ENCODE assay signal across 1 cellular context in genomic region chr14:91417983-91418386, GRCh38.
TF ChIP-seq lines count a peak whose summit lies in the region.

No MANE protein-coding gene starts in this region.

TF ChIP-seq in K562, 482 proteins besides CTCF, POLR2A, EP300 and RAD21 (continued from another document and continues in another):
- TF ChIP-seq, protein P1, sequence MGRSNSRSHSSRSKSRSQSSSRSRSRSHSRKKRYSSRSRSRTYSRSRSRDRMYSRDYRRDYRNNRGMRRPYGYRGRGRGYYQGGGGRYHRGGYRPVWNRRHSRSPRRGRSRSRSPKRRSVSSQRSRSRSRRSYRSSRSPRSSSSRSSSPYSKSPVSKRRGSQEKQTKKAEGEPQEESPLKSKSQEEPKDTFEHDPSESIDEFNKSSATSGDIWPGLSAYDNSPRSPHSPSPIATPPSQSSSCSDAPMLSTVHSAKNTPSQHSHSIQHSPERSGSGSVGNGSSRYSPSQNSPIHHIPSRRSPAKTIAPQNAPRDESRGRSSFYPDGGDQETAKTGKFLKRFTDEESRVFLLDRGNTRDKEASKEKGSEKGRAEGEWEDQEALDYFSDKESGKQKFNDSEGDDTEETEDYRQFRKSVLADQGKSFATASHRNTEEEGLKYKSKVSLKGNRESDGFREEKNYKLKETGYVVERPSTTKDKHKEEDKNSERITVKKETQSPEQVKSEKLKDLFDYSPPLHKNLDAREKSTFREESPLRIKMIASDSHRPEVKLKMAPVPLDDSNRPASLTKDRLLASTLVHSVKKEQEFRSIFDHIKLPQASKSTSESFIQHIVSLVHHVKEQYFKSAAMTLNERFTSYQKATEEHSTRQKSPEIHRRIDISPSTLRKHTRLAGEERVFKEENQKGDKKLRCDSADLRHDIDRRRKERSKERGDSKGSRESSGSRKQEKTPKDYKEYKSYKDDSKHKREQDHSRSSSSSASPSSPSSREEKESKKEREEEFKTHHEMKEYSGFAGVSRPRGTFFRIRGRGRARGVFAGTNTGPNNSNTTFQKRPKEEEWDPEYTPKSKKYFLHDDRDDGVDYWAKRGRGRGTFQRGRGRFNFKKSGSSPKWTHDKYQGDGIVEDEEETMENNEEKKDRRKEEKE (IDR thresholded peaks at IDR 0.05; ENCODE audit: borderline replicate concordance in 1 of 2, control insufficient read depth in 1 of 2, low read depth in 2 of 2, low read length in 1 of 2): no peak
- TF ChIP-seq POLR2AphosphoS2 (IDR thresholded peaks at IDR 0.05; ENCODE audit: low read length) (no peak), ZBTB40 (IDR thresholded peaks at IDR 0.05) (no peak), ZBTB40 (CRISPR knock-in tag; IDR thresholded peaks at IDR 0.05) (peak; percentile 69), ATF6 (CRISPR knock-in tag; IDR thresholded peaks at IDR 0.05) (peak; percentile 69; the same call in 1 of the 2 replicates), CHD2 (IDR thresholded peaks at IDR 0.05; ENCODE audit: low read depth, low read length) (no peak), ZBED1 (IDR thresholded peaks at IDR 0.05) (no peak), ZNF511 (CRISPR knock-in tag; IDR thresholded peaks at IDR 0.05) (peak; percentile 99), ZBTB26 (CRISPR knock-in tag; IDR thresholded peaks at IDR 0.05) (no peak), RBM14 (IDR thresholded peaks at IDR 0.05; ENCODE audit: borderline replicate concordance, insufficient read depth, low read depth, low read length) (no peak), MTF1 (CRISPR knock-in tag; IDR thresholded peaks at IDR 0.05; ENCODE audit: borderline replicate concordance) (no peak), TEAD1 (CRISPR knock-in tag; IDR thresholded peaks at IDR 0.05) (peak in 1 of 2 experiments; percentile 93; a peak in 2 of 4 replicates), PHF8 (IDR thresholded peaks at IDR 0.05; ENCODE audit: borderline replicate concordance, low read length) (peak; percentile 51; the same call in 1 of the 2 replicates), IRF2 (CRISPR knock-in tag; IDR thresholded peaks at IDR 0.05) (peak; percentile 94), ILF3 (IDR thresholded peaks at IDR 0.05; ENCODE audit: borderline replicate concordance) (no peak), TRIM25 (IDR thresholded peaks at IDR 0.05; ENCODE audit: borderline replicate concordance) (no peak), THAP12 (CRISPR knock-in tag; IDR thresholded peaks at IDR 0.05) (0 out of 2 replicates have a peak, but pooled peaks have one; percentile 10), POLR2G (IDR thresholded peaks at IDR 0.05; ENCODE audit: low read depth, low read length) (peak; percentile 63), RAD51 (IDR thresholded peaks at IDR 0.05; ENCODE audit: borderline replicate concordance, low read depth) (no peak), ZNF740 (CRISPR knock-in tag; IDR thresholded peaks at IDR 0.05) (peak; percentile 91), ZNF740 (tag; IDR thresholded peaks at IDR 0.05) (no peak), SMC3 (conservative IDR thresholded peaks at IDR 0.05; ENCODE audit: insufficient read depth, low read depth, low read length) (no peak), SOX6 (IDR thresholded peaks at IDR 0.05) (no peak), ZNF384 (IDR thresholded peaks at IDR 0.05; ENCODE audit: low read depth, low read length) (no peak), MIER1 (IDR thresholded peaks at IDR 0.05; ENCODE audit: low read depth) (no peak), ZFP1 (CRISPR knock-in tag; IDR thresholded peaks at IDR 0.05) (no peak)
- TF ChIP-seq, protein P2, sequence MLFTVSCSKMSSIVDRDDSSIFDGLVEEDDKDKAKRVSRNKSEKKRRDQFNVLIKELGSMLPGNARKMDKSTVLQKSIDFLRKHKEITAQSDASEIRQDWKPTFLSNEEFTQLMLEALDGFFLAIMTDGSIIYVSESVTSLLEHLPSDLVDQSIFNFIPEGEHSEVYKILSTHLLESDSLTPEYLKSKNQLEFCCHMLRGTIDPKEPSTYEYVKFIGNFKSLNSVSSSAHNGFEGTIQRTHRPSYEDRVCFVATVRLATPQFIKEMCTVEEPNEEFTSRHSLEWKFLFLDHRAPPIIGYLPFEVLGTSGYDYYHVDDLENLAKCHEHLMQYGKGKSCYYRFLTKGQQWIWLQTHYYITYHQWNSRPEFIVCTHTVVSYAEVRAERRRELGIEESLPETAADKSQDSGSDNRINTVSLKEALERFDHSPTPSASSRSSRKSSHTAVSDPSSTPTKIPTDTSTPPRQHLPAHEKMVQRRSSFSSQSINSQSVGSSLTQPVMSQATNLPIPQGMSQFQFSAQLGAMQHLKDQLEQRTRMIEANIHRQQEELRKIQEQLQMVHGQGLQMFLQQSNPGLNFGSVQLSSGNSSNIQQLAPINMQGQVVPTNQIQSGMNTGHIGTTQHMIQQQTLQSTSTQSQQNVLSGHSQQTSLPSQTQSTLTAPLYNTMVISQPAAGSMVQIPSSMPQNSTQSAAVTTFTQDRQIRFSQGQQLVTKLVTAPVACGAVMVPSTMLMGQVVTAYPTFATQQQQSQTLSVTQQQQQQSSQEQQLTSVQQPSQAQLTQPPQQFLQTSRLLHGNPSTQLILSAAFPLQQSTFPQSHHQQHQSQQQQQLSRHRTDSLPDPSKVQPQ (CRISPR knock-in tag; IDR thresholded peaks at IDR 0.05; ENCODE audit: borderline replicate concordance): no peak
- TF ChIP-seq, protein P3, sequence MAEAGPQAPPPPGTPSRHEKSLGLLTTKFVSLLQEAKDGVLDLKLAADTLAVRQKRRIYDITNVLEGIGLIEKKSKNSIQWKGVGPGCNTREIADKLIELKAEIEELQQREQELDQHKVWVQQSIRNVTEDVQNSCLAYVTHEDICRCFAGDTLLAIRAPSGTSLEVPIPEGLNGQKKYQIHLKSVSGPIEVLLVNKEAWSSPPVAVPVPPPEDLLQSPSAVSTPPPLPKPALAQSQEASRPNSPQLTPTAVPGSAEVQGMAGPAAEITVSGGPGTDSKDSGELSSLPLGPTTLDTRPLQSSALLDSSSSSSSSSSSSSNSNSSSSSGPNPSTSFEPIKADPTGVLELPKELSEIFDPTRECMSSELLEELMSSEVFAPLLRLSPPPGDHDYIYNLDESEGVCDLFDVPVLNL (CRISPR knock-in tag; IDR thresholded peaks at IDR 0.05; ENCODE audit: low read depth): peak; percentile 60; the same call in 1 of the 2 replicates
